Comparison of ENCODE assay signal across 18 cellular contexts in the genomic region with DNA sequence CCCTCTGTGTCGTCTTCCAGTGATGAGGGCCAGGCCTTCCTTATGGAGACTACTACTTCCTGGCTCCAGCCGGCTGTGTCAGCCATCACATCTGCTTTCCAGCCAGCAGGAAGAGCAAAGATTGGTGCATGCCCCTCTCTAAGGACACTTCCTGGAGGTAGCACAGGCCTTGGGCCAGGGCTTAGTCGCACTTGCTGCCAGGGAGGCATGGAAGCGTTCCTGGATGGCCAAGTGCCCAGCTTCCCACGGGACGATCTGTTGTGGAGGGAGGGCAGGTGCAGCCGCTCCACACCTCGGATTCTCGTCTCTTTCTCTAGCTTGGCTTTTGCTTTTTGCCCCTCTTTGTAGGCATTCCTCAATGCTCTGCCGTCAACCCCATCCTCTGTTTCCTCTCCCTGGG.
"Had no signal": no experiment of that assay in that cellular context is flagged by ENCODE, and none has a peak within 500 bp of the region (broad histone marks: within the 10 kb centered on the region; RNA-seq: fewer than 3 reads in every experiment).

No MANE protein-coding gene starts in this region.

- H3K27ac ChIP-seq: adrenal gland, ascending aorta, coronary artery, tibial nerve, VCaP had no signal

- H3K9me3 ChIP-seq: adrenal gland, ascending aorta, tibial nerve had no signal

- DNase-seq: activated CD4-positive, CD25-positive, alpha-beta regulatory T cell treated with anti-CD3 and anti-CD28 coated beads, Interleukin-2, amount 50 U/mL, for 72 hours; activated CD8-positive, alpha-beta memory T cell treated with anti-CD3 and anti-CD28 coated beads for 24 hours; activated CD8-positive, alpha-beta memory T cell treated with anti-CD3 and anti-CD28 coated beads, Interleukin-2, amount 50 U/mL, for 48 hours; activated naive CD4-positive, alpha-beta T cell; activated T-cell treated with anti-CD3 and anti-CD28 coated beads, Interleukin-2, amount 50 U/mL, for 4 hours; adrenal gland; endodermal cell; immature natural killer cell; nucleus accumbens; retina; stimulated activated CD4-positive, alpha-beta T cell treated with anti-CD3 and anti-CD28 coated beads, Interleukin-12 subunit alpha, Interleukin-12 subunit beta, amount 100 ng/mL, for 4 hours; stimulated activated CD4-positive, alpha-beta T cell treated with anti-CD3 and anti-CD28 coated beads, Interleukin-4, amount 100 ng/mL, for 4 hours; stimulated activated naive CD8-positive, alpha-beta T cell treated with anti-CD3 and anti-CD28 coated beads, Interleukin-15, amount 100 ng/mL, for 72 hours had no signal

- ATAC-seq: activated T-cell treated with anti-CD3 and anti-CD28 coated beads, Interleukin-2, amount 50 U/mL, for 4 hours; SK-N-SH treated with all-trans-retinoic acid at 6 μM for 48 hours; stimulated activated naive CD8-positive, alpha-beta T cell treated with anti-CD3 and anti-CD28 coated beads, Interleukin-15, amount 100 ng/mL, for 72 hours had no signal

- H3K4me3 ChIP-seq: adrenal gland, ascending aorta, coronary artery, tibial nerve had no signal

- H3K27me3 ChIP-seq: adrenal gland, ascending aorta, tibial nerve had no signal

- H3K4me1 ChIP-seq: adrenal gland, ascending aorta, tibial nerve had no signal
